1 cellular context compared by ENCODE assay signal in genomic region chr1:206471993-206472392, GRCh38.
TF ChIP-seq lines count a peak whose summit lies in the region.

No MANE protein-coding gene starts in this region.

TF ChIP-seq in H1, 55 proteins besides CTCF, POLR2A, EP300 and RAD21 (continued from another document):
- TF ChIP-seq ASH2L (IDR thresholded peaks at IDR 0.05; ENCODE audit: low read length): no peak
